2 cellular contexts compared by ENCODE assay signal in the genomic region with DNA sequence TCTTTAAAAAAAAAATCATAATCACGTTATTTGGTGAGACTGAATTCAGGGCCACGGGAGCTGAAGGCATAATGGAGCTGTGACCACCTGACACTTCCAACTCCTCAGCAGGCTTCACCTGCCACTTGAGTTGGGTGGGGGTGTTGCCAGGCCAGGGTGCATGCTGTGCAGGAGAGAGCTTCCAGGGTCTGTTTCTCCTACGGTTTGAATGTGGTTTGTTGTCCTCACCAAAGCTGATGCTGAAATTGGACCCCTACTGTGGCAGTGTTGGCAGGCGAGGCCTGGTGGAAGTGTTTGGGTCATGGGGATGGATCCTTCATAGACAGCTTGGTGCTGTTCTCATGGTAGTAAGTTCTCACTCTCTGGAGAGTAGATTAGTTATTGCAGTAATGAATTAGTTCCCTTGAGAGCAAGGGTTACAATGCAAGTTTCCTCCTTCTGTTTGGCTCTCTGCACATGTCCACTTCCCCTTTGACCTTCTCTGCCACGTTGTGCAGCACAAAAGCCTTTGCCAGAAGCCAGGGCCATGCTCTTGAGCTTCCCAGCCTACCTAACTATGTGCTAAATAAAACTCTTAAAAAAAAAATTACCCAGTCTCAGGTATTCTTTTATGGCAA.
TF ChIP-seq lines count a peak whose summit lies in the region.

No MANE protein-coding gene starts in this region.

TF ChIP-seq in HepG2, 621 proteins besides CTCF, POLR2A, EP300 and RAD21:
- TF ChIP-seq CHD4 (IDR thresholded peaks at IDR 0.05; ENCODE audit: borderline replicate concordance, low read length) = no peak
- TF ChIP-seq, protein P1, sequence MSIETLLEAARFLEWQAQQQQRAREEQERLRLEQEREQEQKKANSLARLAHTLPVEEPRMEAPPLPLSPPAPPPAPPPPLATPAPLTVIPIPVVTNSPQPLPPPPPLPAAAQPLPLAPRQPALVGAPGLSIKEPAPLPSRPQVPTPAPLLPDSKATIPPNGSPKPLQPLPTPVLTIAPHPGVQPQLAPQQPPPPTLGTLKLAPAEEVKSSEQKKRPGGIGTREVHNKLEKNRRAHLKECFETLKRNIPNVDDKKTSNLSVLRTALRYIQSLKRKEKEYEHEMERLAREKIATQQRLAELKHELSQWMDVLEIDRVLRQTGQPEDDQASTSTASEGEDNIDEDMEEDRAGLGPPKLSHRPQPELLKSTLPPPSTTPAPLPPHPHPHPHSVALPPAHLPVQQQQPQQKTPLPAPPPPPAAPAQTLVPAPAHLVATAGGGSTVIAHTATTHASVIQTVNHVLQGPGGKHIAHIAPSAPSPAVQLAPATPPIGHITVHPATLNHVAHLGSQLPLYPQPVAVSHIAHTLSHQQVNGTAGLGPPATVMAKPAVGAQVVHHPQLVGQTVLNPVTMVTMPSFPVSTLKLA (IDR thresholded peaks at IDR 0.05) = peak; percentile 35; the same call in 1 of the 2 replicates
- TF ChIP-seq, protein P2, sequence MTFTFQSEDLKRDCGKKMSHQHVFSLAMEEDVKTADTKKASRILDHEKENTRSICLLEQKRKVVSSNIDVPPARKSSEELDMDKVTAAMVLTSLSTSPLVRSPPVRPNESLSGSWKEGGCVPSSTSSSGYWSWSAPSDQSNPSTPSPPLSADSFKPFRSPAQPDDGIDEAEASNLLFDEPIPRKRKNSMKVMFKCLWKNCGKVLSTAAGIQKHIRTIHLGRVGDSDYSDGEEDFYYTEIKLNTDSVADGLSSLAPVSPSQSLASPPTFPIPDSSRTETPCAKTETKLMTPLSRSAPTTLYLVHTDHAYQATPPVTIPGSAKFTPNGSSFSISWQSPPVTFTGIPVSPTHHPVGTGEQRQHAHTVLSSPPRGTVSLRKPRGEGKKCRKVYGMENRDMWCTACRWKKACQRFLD (CRISPR knock-in tag; IDR thresholded peaks at IDR 0.05; ENCODE audit: borderline replicate concordance) = no peak
- no peak for TF ChIP-seq THAP11 (CRISPR knock-in tag; IDR thresholded peaks at IDR 0.05)
- no peak for TF ChIP-seq ZNF235 (CRISPR knock-in tag; IDR thresholded peaks at IDR 0.05; ENCODE audit: borderline replicate concordance)
- no peak for TF ChIP-seq SUZ12 (IDR thresholded peaks at IDR 0.05; ENCODE audit: low read depth, low read length)

TF ChIP-seq in SK-N-SH, 30 proteins besides CTCF, POLR2A, EP300 and RAD21:
- TF ChIP-seq RFX5 (IDR thresholded peaks at IDR 0.05; ENCODE audit: low read length) = no peak
TF ChIP-seq in SK-N-SH: peak in this region for 0.
